21 cellular contexts compared by ENCODE assay signal in the genomic region with DNA sequence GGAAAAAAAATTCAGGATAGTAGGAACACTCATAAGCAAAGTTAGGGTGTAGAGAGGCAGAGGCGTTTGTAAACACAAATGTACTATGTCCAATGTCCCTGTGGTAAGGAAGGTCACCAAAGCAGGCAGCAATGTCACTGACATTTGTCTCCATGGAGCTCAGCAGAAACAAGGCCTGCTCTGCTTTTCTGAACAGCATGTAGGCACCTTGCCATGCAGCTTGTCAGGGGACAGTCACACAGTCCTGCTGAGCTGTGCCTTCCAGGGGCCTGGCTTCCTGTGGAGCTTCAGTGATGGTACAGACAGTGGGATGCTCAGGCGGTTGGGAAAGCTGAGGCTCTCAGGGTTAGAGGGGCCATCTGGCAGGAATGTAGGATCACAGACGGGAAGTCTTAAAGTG.
A peak's percentile ranks its signal among the peaks of the same experiment; 100 is the strongest.
DNase-seq lines count a peak whose midpoint lies in the region; TF ChIP-seq lines count a peak whose summit lies in the region.
"Had no signal": no experiment of that assay in that cellular context is flagged by ENCODE, and none has a peak within 500 bp of the region (broad histone marks: within the 10 kb centered on the region; RNA-seq: fewer than 3 reads in every experiment).

No MANE protein-coding gene starts in this region.

- H3K9me3 Mint-ChIP-seq in H9 (peaks cover 4 to 9% of the 10 kb centered on the region in 2 experiments; a peak in 4 of 5 replicates), osteocyte (ENCODE audit: unreplicated experiment) (peaks cover 46% of the 10 kb centered on the region)
- no peaks in the 10 kb centered on the region for H3K9me3 Mint-ChIP-seq in activated naive CD8-positive, alpha-beta T cell treated with anti-CD3 and anti-CD28 coated beads for 36 hours

- H3K23ac ChIP-seq in H9 (ENCODE audit: insufficient read length, low read depth, low read length): no peak overlapping the region

- H4K5ac ChIP-seq in H9 (ENCODE audit: insufficient read length, low read depth, low read length): no peak overlapping the region

- no peaks in the 10 kb centered on the region for H3K27me3 ChIP-seq in H9 (ENCODE audit: insufficient read depth, low read length)
- H3K27me3 ChIP-seq: neutrophil had no signal

- no peaks in the 10 kb centered on the region for H3K79me2 ChIP-seq in H9 (ENCODE audit: insufficient read depth, low read length)

- H4K20me1 ChIP-seq in H9 (ENCODE audit: control insufficient read depth, insufficient read depth, insufficient read length): no peaks in the 10 kb centered on the region

- no peak overlapping the region for H2BK15ac ChIP-seq in H9 (ENCODE audit: low read depth, low read length)

- no peak overlapping the region for H3K56ac ChIP-seq in H9 (ENCODE audit: insufficient read length, low read depth, low read length)

- H3K4me3 Mint-ChIP-seq in H9: no peak overlapping the region
- no peak overlapping the region for H3K4me3 Mint-ChIP-seq in activated naive CD8-positive, alpha-beta T cell treated with anti-CD3 and anti-CD28 coated beads for 36 hours
- H3K4me3 Mint-ChIP-seq in osteocyte (ENCODE audit: unreplicated experiment): no peak overlapping the region
- H3K4me3 Mint-ChIP-seq: CD4-positive, alpha-beta T cell; endodermal cell had no signal

- H3K4me2 ChIP-seq in H9 (ENCODE audit: insufficient read depth, insufficient read length, low read length): no peak overlapping the region

- peaks cover 0 to 3% of the 10 kb centered on the region in 2 experiments; a peak in 2 of 4 replicates for H3K4me1 Mint-ChIP-seq in H9
- H3K4me1 Mint-ChIP-seq in activated naive CD8-positive, alpha-beta T cell treated with anti-CD3 and anti-CD28 coated beads for 36 hours: peaks cover 10% of the 10 kb centered on the region
- no peaks in the 10 kb centered on the region for H3K4me1 Mint-ChIP-seq in osteocyte (ENCODE audit: unreplicated experiment)

- no peak overlapping the region for H3K27ac Mint-ChIP-seq in H9
- H3K27ac Mint-ChIP-seq in activated naive CD8-positive, alpha-beta T cell treated with anti-CD3 and anti-CD28 coated beads for 36 hours: no peak overlapping the region
- H3K27ac Mint-ChIP-seq in osteocyte (ENCODE audit: unreplicated experiment): no peak overlapping the region
- H3K27ac Mint-ChIP-seq: CD4-positive, alpha-beta T cell; endodermal cell had no signal

- no peak overlapping the region for H4K8ac ChIP-seq in H9 (replicated peaks; ENCODE audit: insufficient read length, low read depth, low read length)

- no peak overlapping the region for H3K27ac ChIP-seq in H9 (ENCODE audit: insufficient read length, low read depth, low read length)
- H3K27ac ChIP-seq: neutrophil, thoracic aorta had no signal

- no peaks in the 10 kb centered on the region for H3K79me1 ChIP-seq in H9 (ENCODE audit: insufficient read depth, low read depth, low read length, poor library complexity, severe bottlenecking)

- H3K18ac ChIP-seq in H9 (ENCODE audit: insufficient read length, low read depth, low read length): peak overlapping the region; percentile 21

- no peak for TF ChIP-seq CTCF in H9 (conservative IDR thresholded peaks at IDR 0.05)
- no peak for TF ChIP-seq CTCF in osteocyte (IDR thresholded peaks at IDR 0.05)

- H2BK5ac ChIP-seq in H9 (ENCODE audit: insufficient read length, low read length): no peak overlapping the region

- no peak overlapping the region for H3K4ac ChIP-seq in H9 (ENCODE audit: low read depth, low read length)

- H2BK20ac ChIP-seq in H9 (ENCODE audit: low read depth, low read length, poor library complexity, severe bottlenecking): no peak overlapping the region

- H2BK120ac ChIP-seq in H9 (ENCODE audit: low read depth, low read length, poor library complexity, severe bottlenecking): no peak overlapping the region

- DNase-seq in H9 (no peak), NCI-H345 treated with DMSO at 0.1 percent for 48 hours (lab: John Stamatoyannopoulos, UW; ENCODE audit: unreplicated experiment) (peak; percentile 8), cardiac septum (ENCODE audit: low spot score) (peak; percentile 83), mucosa of gallbladder (ENCODE audit: low spot score) (peak; percentile 31), HCEC 1CT (no peak), osteocyte (ENCODE audit: extremely low spot score, unreplicated experiment) (no peak), NCI-H774 (lab: John Stamatoyannopoulos, UW) (no peak)
- no peak for DNase-seq in activated naive CD8-positive, alpha-beta T cell treated with anti-CD3 and anti-CD28 coated beads for 36 hours
- DNase-seq: activated naive CD4-positive, alpha-beta T cell treated with anti-CD3 and anti-CD28 coated beads, Interleukin-2, amount 50 U/mL, for 16 hours; activated T-cell treated with anti-CD3 and anti-CD28 coated beads, Interleukin-2, amount 50 U/mL, for 48 hours; CD4-positive, alpha-beta T cell; DMS79 treated with DMSO at 0.1 percent for 48 hours; endodermal cell; head of caudate nucleus; IMR-90; midbrain; NCI-H1436; SHP77; stimulated activated CD4-positive, alpha-beta T cell treated with anti-CD3 and anti-CD28 coated beads, Interleukin-15, amount 100 ng/mL, for 24 hours had no signal

- no peak overlapping the region for H2BK12ac ChIP-seq in H9 (ENCODE audit: insufficient read length, low read depth, low read length)

- H3K23me2 ChIP-seq in H9 (ENCODE audit: insufficient read length, low read depth, low read length, poor library complexity, severe bottlenecking): no peaks in the 10 kb centered on the region

- WGBS in H9 (ENCODE audit: extremely low coverage, insufficient read length, low lambda C conversion rate): no CpG with 5 or more reads among the region's 3 CpGs

- intact Hi-C loops in cardiac septum (cut with DNase I): loop anchor here (10.0 kb wide), 1 partner anchor 192 kb away; no protein-coding TSS in a partner anchor

- H3K9ac ChIP-seq in H9 (ENCODE audit: extremely low read depth, insufficient read length, low read length): no peak overlapping the region

- H3K14ac ChIP-seq in H9 (ENCODE audit: insufficient read depth, low read length): peak overlapping the region; percentile 17; the same call in 1 of the 2 replicates

- H4K91ac ChIP-seq in H9 (ENCODE audit: insufficient read length, low read depth, low read length): no peak overlapping the region

- no peaks in the 10 kb centered on the region for H3K9me3 ChIP-seq in H9 (ENCODE audit: control insufficient read depth, low read depth, low read length)
- H3K9me3 ChIP-seq: neutrophil, thoracic aorta had no signal

- H3K27me3 Mint-ChIP-seq in H9 (ENCODE audit: low read depth): no peaks in the 10 kb centered on the region
- no peaks in the 10 kb centered on the region for H3K27me3 Mint-ChIP-seq in activated naive CD8-positive, alpha-beta T cell treated with anti-CD3 and anti-CD28 coated beads for 36 hours
- no peaks in the 10 kb centered on the region for H3K27me3 Mint-ChIP-seq in osteocyte (ENCODE audit: unreplicated experiment)
- H3K27me3 Mint-ChIP-seq: CD4-positive, alpha-beta T cell had no signal

- no peak overlapping the region for H2AK5ac ChIP-seq in H9 (ENCODE audit: insufficient read length, low read length)

- H2AFZ ChIP-seq in H9 (ENCODE audit: low read length): no peak overlapping the region

- H3K36me3 Mint-ChIP-seq in H9 (ENCODE audit: insufficient read depth in 1 of 3, low read depth in 3 of 3) (no peaks in the 10 kb centered on the region), osteocyte (ENCODE audit: unreplicated experiment) (no peaks in the 10 kb centered on the region)
- H3K36me3 Mint-ChIP-seq in activated naive CD8-positive, alpha-beta T cell treated with anti-CD3 and anti-CD28 coated beads for 36 hours: no peaks in the 10 kb centered on the region

- no peaks in the 10 kb centered on the region for H3K4me1 ChIP-seq in H9 (ENCODE audit: insufficient read depth, low read length)

- H3T11ph ChIP-seq in H9 (ENCODE audit: low read length): no peak overlapping the region

Comparison
In these comparisons a context has a peak if more than half of its experiments do, and no peak if none do; other contexts are left out.
1. DNase-seq: peak in NCI-H345 treated with DMSO at 0.1 percent for 48 hours (single experiment), cardiac septum (single experiment) and mucosa of gallbladder (single experiment); none in H9 (single experiment), HCEC 1CT (single experiment), activated naive CD8-positive, alpha-beta T cell treated with anti-CD3 and anti-CD28 coated beads for 36 hours (single experiment), osteocyte (single experiment) and NCI-H774 (single experiment).